15 cellular contexts compared by ENCODE assay signal in the genomic region with DNA sequence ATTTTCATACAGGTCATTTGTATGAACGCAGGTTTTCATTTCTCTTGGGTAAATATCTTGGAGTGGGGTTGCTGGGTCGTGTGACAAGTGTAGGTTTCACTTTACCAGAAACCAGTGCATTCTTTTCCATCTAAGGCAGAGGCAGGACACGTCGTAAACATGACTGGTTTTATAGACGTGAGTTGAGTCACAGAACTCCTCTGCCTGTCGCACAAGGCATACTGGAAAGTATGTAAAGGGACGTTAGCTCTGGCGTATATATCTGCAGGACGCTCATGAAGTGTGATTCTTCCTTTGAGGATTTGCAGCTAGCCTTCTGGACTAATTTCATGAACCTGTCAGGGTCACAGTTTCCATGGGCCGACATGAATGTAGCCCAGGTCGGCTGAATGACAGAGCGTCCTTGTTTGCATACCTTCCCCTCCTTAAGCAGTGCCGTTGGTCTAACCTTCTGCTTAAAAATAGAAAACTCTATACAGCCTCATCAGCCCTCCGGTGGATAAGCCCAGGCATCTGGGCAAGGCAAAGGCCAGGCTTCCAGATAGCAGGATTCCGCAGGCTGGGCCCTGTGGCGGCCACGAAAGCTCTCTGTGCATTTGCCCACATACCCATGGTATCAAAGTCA.
"Had no signal": no experiment of that assay in that cellular context is flagged by ENCODE, and none has a peak within 500 bp of the region (broad histone marks: within the 10 kb centered on the region; RNA-seq: fewer than 3 reads in every experiment).

No MANE protein-coding gene starts in this region.

- DNase-seq: activated CD4-positive, alpha-beta T cell treated with anti-CD3 and anti-CD28 coated beads for 1 hour; activated CD4-positive, alpha-beta T cell treated with anti-CD3 and anti-CD28 coated beads, Interleukin-2, amount 50 U/mL, for 4 hours; activated naive CD4-positive, alpha-beta T cell treated with anti-CD3 and anti-CD28 coated beads, Interleukin-2, amount 10 ng/mL, durations not matched to agents 7 days and 5 days; activated T-cell treated with anti-CD3 and anti-CD28 coated beads, Interleukin-2, amount 50 U/mL, for 1 hour; gastrocnemius medialis; heart left ventricle; left colon; natural killer cell; small intestine; stimulated activated naive CD8-positive, alpha-beta T cell treated with anti-CD3 and anti-CD28 coated beads, Interleukin-15, Interleukin-2, amounts not matched to agents 100 U/mL and 50 U/mL, for 24 hours; T-cell; T1000 had no signal

- H3K4me1 ChIP-seq: ascending aorta, right atrium auricular region had no signal

- H3K36me3 ChIP-seq: gastrocnemius medialis, heart left ventricle, right atrium auricular region had no signal

- H3K9me3 ChIP-seq: ascending aorta, gastrocnemius medialis, heart left ventricle, right atrium auricular region had no signal

- H3K27ac ChIP-seq: ascending aorta, epithelial cell of prostate, gastrocnemius medialis, right atrium auricular region had no signal

- ATAC-seq: gastrocnemius medialis; left colon; natural killer cell; stimulated activated naive CD8-positive, alpha-beta T cell treated with anti-CD3 and anti-CD28 coated beads, Interleukin-15, Interleukin-2, amounts not matched to agents 100 U/mL and 50 U/mL, for 24 hours; T-cell had no signal

- H3K4me3 ChIP-seq: ascending aorta, gastrocnemius medialis, heart left ventricle, right atrium auricular region had no signal

- H3K27me3 ChIP-seq: ascending aorta, gastrocnemius medialis, heart left ventricle, right atrium auricular region had no signal
